Comparison of ENCODE assay signal across 18 cellular contexts in genomic region chr12:1464925-1465324, GRCh38.
DNase-seq lines count a peak whose midpoint lies in the region; ATAC-seq, FAIRE-seq and TF ChIP-seq lines count a peak whose summit lies in the region.
"Had no signal": no experiment of that assay in that cellular context is flagged by ENCODE, and none has a peak within 500 bp of the region (broad histone marks: within the 10 kb centered on the region; RNA-seq: fewer than 3 reads in every experiment).

No MANE protein-coding gene starts in this region.

- H3K27me3 ChIP-seq in SK-N-SH (ENCODE audit: insufficient read depth) (no peaks in the 10 kb centered on the region), GM12878 (replicated peaks in 1 of 2; ENCODE audit: control insufficient read depth in 2 of 2, insufficient read depth in 2 of 2, low read length in 1 of 2) (no peaks in the 10 kb centered on the region)

- H3K4me2 ChIP-seq in SK-N-SH, result no peak overlapping the region
- no peak overlapping the region for H3K4me2 ChIP-seq in GM12878 (ENCODE audit: control insufficient read depth, insufficient read depth)

- no peaks in the 10 kb centered on the region; the same call in 1 of the 2 replicates for H3K9me3 ChIP-seq in SK-N-SH
- no peaks in the 10 kb centered on the region for H3K9me3 ChIP-seq in GM12878 (replicated peaks; ENCODE audit: control insufficient read depth, insufficient read depth, low read length)

- TF ChIP-seq POLR2A in GM12878 (IDR thresholded peaks at IDR 0.05; ENCODE audit: low read depth, low read length), result no peak

- no peaks in the 10 kb centered on the region for H3F3A ChIP-seq in SK-N-SH (replicated peaks; ENCODE audit: insufficient read depth)

- FAIRE-seq in HTR-8/SVneo (lab: Jason Lieb, UNC) (peak; percentile 85), GM12878 (lab: Jason Lieb, UNC) (peak; percentile 38)
- FAIRE-seq: G401.6, H1 had no signal

- H3K9me3 Mint-ChIP-seq in osteocyte (ENCODE audit: unreplicated experiment), result peaks cover 11% of the 10 kb centered on the region
- H3K9me3 Mint-ChIP-seq: CD4-positive, alpha-beta T cell had no signal

- H3K79me2 ChIP-seq in SK-N-SH (ENCODE audit: insufficient read depth), result no peaks in the 10 kb centered on the region
- H3K79me2 ChIP-seq in GM12878 (ENCODE audit: control insufficient read depth, insufficient read depth, low read length), result no peaks in the 10 kb centered on the region

- TF ChIP-seq RAD21 in SK-N-SH (IDR thresholded peaks at IDR 0.05; ENCODE audit: low read length), result no peak
- no peak for TF ChIP-seq RAD21 in GM12878 (IDR thresholded peaks at IDR 0.05; ENCODE audit: insufficient read depth, low read depth, low read length)

- no peaks in the 10 kb centered on the region for H3K27me3 Mint-ChIP-seq in osteocyte (ENCODE audit: unreplicated experiment)
- H3K27me3 Mint-ChIP-seq: B cell; CD4-positive, alpha-beta T cell had no signal

- H2AFZ ChIP-seq in SK-N-SH (ENCODE audit: low read depth), result no peak overlapping the region
- no peak overlapping the region for H2AFZ ChIP-seq in GM12878 (ENCODE audit: control insufficient read depth, low read depth, low read length)

- H4K20me1 ChIP-seq in SK-N-SH (ENCODE audit: insufficient read depth) (no peaks in the 10 kb centered on the region), GM12878 (ENCODE audit: control insufficient read depth, insufficient read depth) (no peaks in the 10 kb centered on the region)

- SMC1A ChIA-PET in GM12878 (lab: Charles Lee; ENCODE audit: uncharacterized antibody, unreplicated experiment), result interaction anchor here (0.9 to 2.0 kb wide), 9 partner anchors 10 to 348 kb away, joined by 3 to 9 read pairs (median 4); no protein-coding TSS in a partner anchor

- no TSS peak for BruUV-seq in GM12878 (replicated peaks; lab: Mats Ljungman, UMichigan)

- CTCF ChIA-PET in SK-N-SH (lab: Yijun Ruan, JAX) (interaction anchor here (0.8 to 1.5 kb wide), 4 partner anchors 11 to 347 kb away, joined by 3 to 6 read pairs (median 3); no protein-coding TSS in a partner anchor), GM12878 (lab: Yijun Ruan, JAX) (interaction anchor here (0.8 to 1.6 kb wide), 5 partner anchors 10 to 346 kb away, joined by 3 to 8 read pairs (median 4); no protein-coding TSS in a partner anchor)

- ATAC-seq in SK-N-SH treated with all-trans-retinoic acid at 6 μM for 48 hours, result no peak
- ATAC-seq in GM12878, result no peak

- RAD21 ChIA-PET in GM12878 (lab: Charles Lee; ENCODE audit: unreplicated experiment), result interaction anchor here (0.9 to 1.7 kb wide), 5 partner anchors 10 to 347 kb away, joined by 3 to 4 read pairs (median 4); no protein-coding TSS in a partner anchor

- in situ Hi-C loops in GM12878 (cut with MboI), result no loop called here

- H3K27ac ChIP-seq in SK-N-SH (ENCODE audit: low read depth in 2 of 2, low read length in 1 of 2), result no peak overlapping the region
- no peak overlapping the region for H3K27ac ChIP-seq in GM12878 (ENCODE audit: control insufficient read depth, insufficient read depth)

- no peaks in the 10 kb centered on the region for H3K9me2 ChIP-seq in SK-N-SH

- H3K4me3 ChIP-seq in SK-N-SH (ENCODE audit: low read depth in 2 of 2, low read length in 1 of 2) (no peak overlapping the region), GM12878 (no peak overlapping the region)

- peaks cover 18% of the 10 kb centered on the region for H3K36me3 Mint-ChIP-seq in osteocyte (ENCODE audit: unreplicated experiment)

- no peak overlapping the region for H3K27ac Mint-ChIP-seq in osteocyte (ENCODE audit: unreplicated experiment)
- H3K27ac Mint-ChIP-seq: B cell; CD4-positive, alpha-beta T cell had no signal

- no peak for TF ChIP-seq CTCF in SK-N-SH (IDR thresholded peaks at IDR 0.05)
- no peak for TF ChIP-seq CTCF in GM12878 (IDR thresholded peaks at IDR 0.05 in 2 of 3, conservative IDR thresholded peaks at IDR 0.05 in 1 of 3; ENCODE audit: control insufficient read depth in 2 of 3, extremely low read depth in 1 of 3, insufficient read depth in 1 of 3, low read depth in 3 of 3, low read length in 3 of 3)
- no peak for TF ChIP-seq CTCF in osteocyte (IDR thresholded peaks at IDR 0.05)

- H3K4me1 Mint-ChIP-seq in osteocyte (ENCODE audit: unreplicated experiment), result peaks cover 31% of the 10 kb centered on the region

- H3K9ac ChIP-seq in SK-N-SH (no peak overlapping the region), GM12878 (ENCODE audit: control insufficient read depth, insufficient read depth, low read length) (no peak overlapping the region)

- intact Hi-C loops in GM12878 (cut with micrococcal nuclease; ENCODE audit: unreplicated experiment), result no loop called here

- H3K4me3 Mint-ChIP-seq in osteocyte (ENCODE audit: unreplicated experiment), result no peak overlapping the region
- H3K4me3 Mint-ChIP-seq: B cell; CD4-positive, alpha-beta T cell had no signal

- H3K36me3 ChIP-seq in SK-N-SH (replicated peaks in 1 of 2; ENCODE audit: control insufficient read depth in 1 of 2, insufficient read depth in 2 of 2, low read length in 1 of 2) (peaks cover 0 to 9% of the 10 kb centered on the region in 2 experiments), GM12878 (ENCODE audit: control insufficient read depth in 2 of 2, insufficient read depth in 2 of 2, low read length in 1 of 2) (no peaks in the 10 kb centered on the region)

- POLR2A ChIA-PET in SK-N-SH (lab: Yijun Ruan, JAX), result no interaction called here
- POLR2A ChIA-PET in GM12878 (lab: Charles Lee), result interaction anchor here (0.9 kb wide), 1 partner anchor 11 kb away, joined by 3 read pairs; no protein-coding TSS in a partner anchor

- TF ChIP-seq EP300 in SK-N-SH (IDR thresholded peaks at IDR 0.05; ENCODE audit: borderline replicate concordance in 1 of 2, low read depth in 1 of 2, low read length in 1 of 2) (no peak), GM12878 (IDR thresholded peaks at IDR 0.05; ENCODE audit: borderline replicate concordance in 1 of 2, control insufficient read depth in 1 of 2, low read depth in 2 of 2, low read length in 2 of 2) (no peak)

- H3K4me1 ChIP-seq in SK-N-SH (ENCODE audit: control insufficient read depth in 1 of 2, insufficient read depth in 2 of 2, low read depth in 1 of 2, low read length in 1 of 2) (peaks cover 3 to 10% of the 10 kb centered on the region in 2 experiments; a peak in 2 of 4 replicates), GM12878 (ENCODE audit: control insufficient read depth, insufficient read depth, low read length) (no peaks in the 10 kb centered on the region)

- 86% methylated on average over 6 of the region's 6 CpGs for WGBS in SK-N-SH (ENCODE audit: low lambda C conversion rate)
- WGBS in GM12878 (ENCODE audit: insufficient coverage, insufficient replicate concordance, low lambda C conversion rate, missing lambda C conversion rate), result 67% methylated on average over 6 of the region's 6 CpGs

- no peak for DNase-seq in SK-N-SH
- DNase-seq in HTR-8/SVneo (ENCODE audit: insufficient read length, low spot score), result no peak
- DNase-seq in GM12878 (ENCODE audit: low read depth, low spot score), result no peak
- no peak for DNase-seq in activated naive CD4-positive, alpha-beta T cell (lab: John Stamatoyannopoulos, UW)
- no peak for DNase-seq in osteocyte (ENCODE audit: extremely low spot score, unreplicated experiment)
- DNase-seq in NCI-H1436 (lab: John Stamatoyannopoulos, UW), result no peak
- DNase-seq: 8988T; C1 segment of cervical spinal cord; Calu3; CD4-positive, alpha-beta T cell; DMS 273 treated with DMSO at 0.1 percent for 48 hours; EL; HCEC 1CT; IMR-90 had no signal

TF ChIP-seq in SK-N-SH, 30 proteins besides CTCF, POLR2A, EP300 and RAD21:
- TF ChIP-seq FOXJ3 (CRISPR knock-in tag; IDR thresholded peaks at IDR 0.05), result no peak
- 0 out of 2 replicates have a peak, but pooled peaks have one; percentile 14 for TF ChIP-seq PBX3 (IDR thresholded peaks at IDR 0.05)

TF ChIP-seq in SK-N-SH treated with all-trans-retinoic acid at 6 μM for 48 hours, 23 proteins besides CTCF, POLR2A, EP300 and RAD21 (continues in another document):
- TF ChIP-seq BACH2 (CRISPR knock-in tag; IDR thresholded peaks at IDR 0.05; ENCODE audit: borderline replicate concordance), result no peak

TF ChIP-seq in GM12878, 131 proteins besides CTCF, POLR2A, EP300 and RAD21:
- TF ChIP-seq ZNF207 (IDR thresholded peaks at IDR 0.05; ENCODE audit: borderline replicate concordance) (no peak), RCOR1 (conservative IDR thresholded peaks at IDR 0.05; ENCODE audit: low read depth, low read length) (no peak), CHD4 (IDR thresholded peaks at IDR 0.05) (no peak)

Comparison
In these comparisons a context has a peak if more than half of its experiments do, and no peak if none do; other contexts are left out.
1. Of the 26 proteins assayed by ChIP-seq in both GM12878 and SK-N-SH: peak only in GM12878: none; only in SK-N-SH: PBX3; in both: none; in neither: 25.